In the genomic region with DNA sequence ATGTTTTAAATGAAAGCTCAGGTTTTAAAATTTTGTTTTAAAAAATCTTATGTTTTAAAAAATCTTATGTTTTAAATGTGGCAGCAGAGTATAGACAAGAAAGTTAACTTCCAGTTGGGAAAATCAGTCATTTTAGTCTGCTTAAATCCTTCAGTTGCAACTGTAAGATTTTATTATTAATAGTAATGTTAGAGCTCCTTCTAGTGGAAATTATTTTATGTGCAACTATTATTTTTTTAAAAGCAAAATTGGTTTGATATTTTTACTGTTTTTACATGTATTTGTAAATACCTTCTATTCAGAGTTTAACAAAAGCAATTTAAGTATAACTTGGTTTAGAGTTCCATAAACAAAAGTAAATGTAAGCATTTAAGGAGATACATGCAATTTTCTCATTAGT, we compare ENCODE assay signal across 9 cellular contexts. TPM values are rescaled to one million over a fixed set of nuclear protein-coding genes. Genes with fewer than 3 reads are reported as not detected.
DNase-seq lines count a peak whose midpoint lies in the region; ATAC-seq, FAIRE-seq and TF ChIP-seq lines count a peak whose summit lies in the region.
"Had no signal": no experiment of that assay in that cellular context is flagged by ENCODE, and none has a peak within 500 bp of the region (broad histone marks: within the 10 kb centered on the region; RNA-seq: fewer than 3 reads in every experiment).

No MANE protein-coding gene starts in this region.

- no peak overlapping the region for H3K4me3 Mint-ChIP-seq in CD4-positive, alpha-beta T cell
- H3K4me3 Mint-ChIP-seq in MCF 10A (ENCODE audit: unreplicated experiment): no peak overlapping the region
- no peak overlapping the region for H3K4me3 Mint-ChIP-seq in mesothelial cell of epicardium

- H3K27me3 ChIP-seq in CD4-positive, alpha-beta T cell (ENCODE audit: control insufficient read depth, insufficient read depth, low read length): no peaks in the 10 kb centered on the region

- H3K4me1 Mint-ChIP-seq in CD4-positive, alpha-beta T cell (ENCODE audit: low read depth): peaks cover 8% of the 10 kb centered on the region
- H3K4me1 Mint-ChIP-seq in MCF 10A (ENCODE audit: insufficient read depth, unreplicated experiment): no peaks in the 10 kb centered on the region
- no peaks in the 10 kb centered on the region for H3K4me1 Mint-ChIP-seq in mesothelial cell of epicardium

- DNase-seq in CD4-positive, alpha-beta T cell: no peak
- DNase-seq in Kasumi-1 (lab: John Stamatoyannopoulos, UW) (peak; percentile 62 to 77), MCF 10A (ENCODE audit: unreplicated experiment) (peak; percentile 13), mesothelial cell of epicardium (ENCODE audit: low spot score in 2 of 2, unreplicated experiment in 2 of 2) (no peak), urothelium cell line (ENCODE audit: low spot score) (no peak), foreskin melanocyte (no peak)
- DNase-seq: SHP77 treated with DMSO at 0.1 percent for 48 hours had no signal

- no peak overlapping the region for H3K27ac ChIP-seq in CD4-positive, alpha-beta T cell (ENCODE audit: low read depth, low read length)

- intact Hi-C loops in CD4-positive, alpha-beta T cell (cut with DNase I, micrococcal nuclease): loop anchor here in 1 of 2 experiments (2.0 kb wide), 1 partner anchor 172 kb away; no protein-coding TSS in a partner anchor
- intact Hi-C loops in MCF 10A (cut with micrococcal nuclease): loop anchor here (1.0 kb wide), 1 partner anchor 329 kb away; no protein-coding TSS in a partner anchor

- no peaks in the 10 kb centered on the region for H3K9me3 Mint-ChIP-seq in CD4-positive, alpha-beta T cell
- H3K9me3 Mint-ChIP-seq in MCF 10A (ENCODE audit: unreplicated experiment) (no peaks in the 10 kb centered on the region), mesothelial cell of epicardium (no peaks in the 10 kb centered on the region)

- POLR2A ChIA-PET in CD4-positive, alpha-beta T cell (lab: Charles Lee): interaction anchor here (0.7 to 1.0 kb wide), 2 partner anchors 8 to 10 kb away, joined by 3 read pairs; a partner anchor contains a TSS
- POLR2A ChIA-PET in MCF 10A (lab: Yijun Ruan, JAX): interaction anchor here (0.7 to 3.1 kb wide), 5 partner anchors 8 to 328 kb away, joined by 3 to 29 read pairs (median 4); a partner anchor contains a TSS

- H3K27ac Mint-ChIP-seq in CD4-positive, alpha-beta T cell: no peak overlapping the region
- H3K27ac Mint-ChIP-seq in MCF 10A (ENCODE audit: low read depth, unreplicated experiment) (no peak overlapping the region), mesothelial cell of epicardium (no peak overlapping the region)

- no peak for ATAC-seq in CD4-positive, alpha-beta T cell (ENCODE audit: poor library complexity)
- ATAC-seq in esophagus mucosa (no peak), HG02981 (IDR thresholded peaks at IDR 0.05; ENCODE audit: unreplicated experiment) (no peak)

- BruUV-seq in MCF 10A (replicated peaks; lab: Mats Ljungman, UMichigan): no TSS peak

- CTCF ChIA-PET in CD4-positive, alpha-beta T cell (lab: Charles Lee): interaction anchor here (0.8 to 1.8 kb wide), 3 partner anchors 32 to 199 kb away, joined by 3 to 10 read pairs (median 3); a partner anchor contains a TSS
- CTCF ChIA-PET in MCF 10A (lab: Yijun Ruan, JAX): interaction anchor here (0.6 to 4.7 kb wide), 27 partner anchors 9 to 352 kb away, joined by 3 to 46 read pairs (median 4); a partner anchor contains a TSS

- H3K27me3 Mint-ChIP-seq in CD4-positive, alpha-beta T cell: no peaks in the 10 kb centered on the region
- H3K27me3 Mint-ChIP-seq in MCF 10A (ENCODE audit: insufficient read depth, unreplicated experiment) (no peaks in the 10 kb centered on the region), mesothelial cell of epicardium (ENCODE audit: low read depth) (no peaks in the 10 kb centered on the region)

- H3K36me3 Mint-ChIP-seq in CD4-positive, alpha-beta T cell (ENCODE audit: low read depth): peaks cover 52% of the 10 kb centered on the region
- peaks cover 15% of the 10 kb centered on the region for H3K36me3 Mint-ChIP-seq in MCF 10A (ENCODE audit: insufficient read depth, unreplicated experiment)
- peaks cover 10% of the 10 kb centered on the region for H3K36me3 Mint-ChIP-seq in mesothelial cell of epicardium

- TF ChIP-seq CTCF in CD4-positive, alpha-beta T cell (IDR thresholded peaks at IDR 0.05): peak; percentile 67
- TF ChIP-seq CTCF in MCF 10A (IDR thresholded peaks at IDR 0.05; ENCODE audit: unreplicated experiment) (peak; percentile 51), mesothelial cell of epicardium (IDR thresholded peaks at IDR 0.05; ENCODE audit: unreplicated experiment) (peak; percentile 76)

- no peaks in the 10 kb centered on the region for H3K9me3 ChIP-seq in CD4-positive, alpha-beta T cell (ENCODE audit: control insufficient read depth, low read length)

- no peak for FAIRE-seq in urothelium cell line (lab: Jason Lieb, UNC)

RNA-seq across cellular contexts. Expression of a gene that starts 8.5 kb away (rescaled TPM):
- total RNA-seq in CD4-positive, alpha-beta T cell: 1 to 10 TPM in 1 of 2 experiments, under 1 TPM in 1; 0.93 to 2.2 TPM
- 6.6 and 6.7 TPM in 2 replicates for total RNA-seq in MCF 10A (2022)
- 7.9 to 9.3 TPM (median 8.2 TPM) in 3 replicates for total RNA-seq in mesothelial cell of epicardium
- 3.9 TPM for total RNA-seq in esophagus mucosa

Comparison
In these comparisons a context has a peak if more than half of its experiments do, and no peak if none do; other contexts are left out.
1. DNase-seq: peak in Kasumi-1 (2 of 2) and MCF 10A (single experiment); none in CD4-positive, alpha-beta T cell (0 of 10), mesothelial cell of epicardium (0 of 2), urothelium cell line (single experiment) and foreskin melanocyte (single experiment).
2. Peak in every context shown above with its lines, with median percentiles within 50 percentile points of each other: CTCF ChIP-seq.